Comparison of ENCODE assay signal across 21 cellular contexts in genomic region chr17:10620823-10621222, GRCh38. TPM values are rescaled to one million over a fixed set of nuclear protein-coding genes. Genes with fewer than 3 reads are reported as not detected.
DNase-seq lines count a peak whose midpoint lies in the region; ATAC-seq, FAIRE-seq and TF ChIP-seq lines count a peak whose summit lies in the region.
"Had no signal": no experiment of that assay in that cellular context is flagged by ENCODE, and none has a peak within 500 bp of the region (broad histone marks: within the 10 kb centered on the region; RNA-seq: fewer than 3 reads in every experiment).

No MANE protein-coding gene starts in this region.

- in situ Hi-C loops in Caki2 (cut with HindIII; ENCODE audit: low pct_unique_long_range_greater_than_20kb, low sequenced_read_pairs): no loop called here

- DNase-seq in Caki2 (ENCODE audit: low read depth): peak; percentile 57
- peak; percentile 65 for DNase-seq in RCC 7860 (ENCODE audit: low spot score)
- peak; percentile 75 to 85 for DNase-seq in foreskin keratinocyte
- peak; percentile 85 for DNase-seq in renal cortical epithelial cell (ENCODE audit: low read depth)
- no peak for DNase-seq in DMS153 (lab: John Stamatoyannopoulos, UW)
- no peak for DNase-seq in NK-92 (lab: John Stamatoyannopoulos, UW; ENCODE audit: unreplicated experiment)
- DNase-seq: CD8-positive, alpha-beta T cell; DMS79 treated with DMSO at 0.1 percent for 48 hours; IMR-90; Karpas-422; NCI-H1105; NCI-H1694; NCI-H524; Peyer's patch; SHP77 had no signal

- H3K27me3 ChIP-seq in foreskin keratinocyte: no peaks in the 10 kb centered on the region
- H3K27me3 ChIP-seq: BLaER1, Peyer's patch had no signal

- TF ChIP-seq CTCF in foreskin keratinocyte (conservative IDR thresholded peaks at IDR 0.05): peak; percentile 26

- peaks cover 28% of the 10 kb centered on the region for H3K4me1 ChIP-seq in foreskin keratinocyte
- H3K4me1 ChIP-seq: Peyer's patch had no signal

- peak overlapping the region; percentile 73 for H3K27ac ChIP-seq in foreskin keratinocyte
- H3K27ac ChIP-seq: BLaER1, Peyer's patch had no signal

- no peak for ATAC-seq in foreskin keratinocyte
- ATAC-seq in GM19351 (IDR thresholded peaks at IDR 0.05; ENCODE audit: unreplicated experiment): no peak
- ATAC-seq: CD8-positive, alpha-beta T cell had no signal

- peak; percentile 53 for FAIRE-seq in RCC 7860 (lab: Jason Lieb, UNC)
- FAIRE-seq: D721Med, G401.6, GM18507 had no signal

RNA-seq across cellular contexts. Expression of gene MYH3, which starts 36.3 kb away (rescaled TPM):
- 0.03 TPM in 1 of 2 replicates, not detected in the other for total RNA-seq in Caki2 (2014; rRNA removed; shearing (Covaris generic); ENCODE audit: low replicate concordance)
- total RNA-seq in foreskin keratinocyte (0.67 and 1.2 TPM in 2 replicates), renal cortical epithelial cell (0.30 TPM in 1 of 2 replicates, not detected in the other)
- polyA plus RNA-seq in foreskin keratinocyte: 0.45 and 0.78 TPM in 2 replicates
- total RNA-seq: H4 had no signal

Comparison
In these comparisons a context has a peak if more than half of its experiments do, and no peak if none do; other contexts are left out.
1. DNase-seq: peak in Caki2 (single experiment), RCC 7860 (single experiment), foreskin keratinocyte (2 of 2) and renal cortical epithelial cell (single experiment); none in DMS153 (single experiment) and NK-92 (single experiment).